ENCODE assay signal across 9 cellular contexts in the genomic region with DNA sequence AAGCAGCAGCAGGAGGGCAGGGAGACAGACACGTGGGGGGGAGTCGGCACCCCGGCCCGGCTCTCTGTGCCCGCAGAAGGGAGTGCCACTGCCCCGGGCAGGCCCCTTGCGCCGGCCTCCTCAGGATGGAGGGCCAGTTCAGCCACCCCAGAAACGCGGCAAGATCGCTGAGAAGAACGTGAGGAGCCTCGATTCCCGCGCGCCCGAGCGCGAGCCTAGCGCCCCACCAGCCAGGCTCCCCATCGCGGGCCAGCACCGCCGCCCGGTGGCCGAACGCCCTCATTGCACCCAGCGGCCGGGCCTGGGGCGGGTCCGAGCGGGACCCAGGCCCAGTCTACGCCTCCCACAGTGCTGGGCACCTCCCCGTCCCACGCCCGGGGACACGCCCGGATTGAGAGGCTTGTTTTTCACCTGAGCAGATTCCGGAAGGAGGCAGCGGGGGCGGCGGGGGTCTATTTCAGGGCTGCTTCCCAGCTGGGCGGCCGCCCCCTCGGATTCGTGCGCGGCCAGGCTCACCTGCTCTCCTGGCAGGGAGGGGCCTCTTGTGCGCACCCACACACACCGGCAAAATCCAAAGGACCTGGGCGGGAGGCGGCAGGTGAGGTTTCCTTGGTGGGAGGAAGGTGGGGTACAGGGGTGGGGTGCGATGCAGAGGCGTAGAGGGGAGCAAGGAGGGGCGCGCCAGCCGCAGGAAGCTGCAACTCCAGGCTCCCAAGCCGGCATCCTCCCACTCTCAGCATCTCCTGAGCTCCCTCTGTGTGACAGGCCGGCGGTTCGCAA. TPM values are rescaled to one million over a fixed set of nuclear protein-coding genes. Genes with fewer than 3 reads are reported as not detected.
DNase-seq lines count a peak whose midpoint lies in the region; ATAC-seq lines count a peak whose summit lies in the region.
"Had no signal": no experiment of that assay in that cellular context is flagged by ENCODE, and none has a peak within 500 bp of the region (broad histone marks: within the 10 kb centered on the region; RNA-seq: fewer than 3 reads in every experiment).

No MANE protein-coding gene starts in this region.

- peaks cover 10% of the 10 kb centered on the region for H3K4me1 ChIP-seq in CD4-positive, alpha-beta memory T cell (ENCODE audit: insufficient read depth, low read length)

- H3K9me3 ChIP-seq in CD4-positive, alpha-beta memory T cell (ENCODE audit: control insufficient read depth in 1 of 2, low read length in 2 of 2), result no peaks in the 10 kb centered on the region
- H3K9me3 ChIP-seq in SK-N-MC (ENCODE audit: low read depth, low read length), result no peaks in the 10 kb centered on the region

- H3K36me3 ChIP-seq in CD4-positive, alpha-beta memory T cell (ENCODE audit: insufficient read depth, low read length), result no peaks in the 10 kb centered on the region
- no peaks in the 10 kb centered on the region for H3K36me3 ChIP-seq in SK-N-MC (ENCODE audit: insufficient read depth, low read length)

- DNase-seq in CD4-positive, alpha-beta memory T cell, result peak; percentile 49 to 64 (median 58)
- DNase-seq in SK-N-MC (ENCODE audit: low read depth, low spot score) (no peak), left cardiac atrium (peak; percentile 61), sciatic nerve (ENCODE audit: low spot score) (peak; percentile 66)
- DNase-seq in activated naive CD4-positive, alpha-beta T cell treated with anti-CD3 and anti-CD28 coated beads, Interleukin-2, amount 50 U/mL, for 72 hours (ENCODE audit: low spot score in 2 of 2), result peak; percentile 64 to 90

- CTCF ChIA-PET in CD4-positive, alpha-beta memory T cell (lab: Charles Lee; ENCODE audit: partially characterized antibody), result interaction anchor here (0.7 to 3.9 kb wide), 9 partner anchors 8 to 796 kb away, joined by 3 to 48 read pairs (median 7); a partner anchor contains a TSS

- peaks cover 25 to 27% of the 10 kb centered on the region in 2 donors for H3K27me3 Mint-ChIP-seq in CD4-positive, alpha-beta memory T cell

- POLR2A ChIA-PET in CD4-positive, alpha-beta memory T cell (lab: Charles Lee; ENCODE audit: partially characterized antibody), result no interaction called here

- intact Hi-C loops in CD4-positive, alpha-beta memory T cell (cut with micrococcal nuclease), result loop anchor here (1.0 to 5.0 kb wide), 4 partner anchors 11 to 568 kb away; no protein-coding TSS in a partner anchor
- intact Hi-C loops in left cardiac atrium (cut with DNase I) (loop anchor here (2.0 to 10.0 kb wide), 4 partner anchors 98 to 570 kb away; a partner anchor contains a TSS), sciatic nerve (cut with DNase I) (no loop called here)

- peak overlapping the region in 5 of 8 donors; percentile 35 to 74 (median 66) for H3K4me3 Mint-ChIP-seq in CD4-positive, alpha-beta memory T cell

- peak; percentile 54 for ATAC-seq in HG03280 (IDR thresholded peaks at IDR 0.05; ENCODE audit: unreplicated experiment)
- peak; percentile 90 to 92 for ATAC-seq in activated naive CD4-positive, alpha-beta T cell treated with anti-CD3 and anti-CD28 coated beads, Interleukin-2, amount 50 U/mL, for 72 hours
- ATAC-seq in left cardiac atrium, result peak; percentile 85 to 87
- ATAC-seq in sciatic nerve, result peak; percentile 83
- no peak for ATAC-seq in HG02885 (IDR thresholded peaks at IDR 0.05; ENCODE audit: poor library complexity, unreplicated experiment)
- no peak for ATAC-seq in HG02973 (IDR thresholded peaks at IDR 0.05; ENCODE audit: unreplicated experiment)

- H3K9ac ChIP-seq in SK-N-MC (ENCODE audit: insufficient read length), result peak overlapping the region; percentile 54

- no peak overlapping the region for H3K27ac Mint-ChIP-seq in CD4-positive, alpha-beta memory T cell
- no peak overlapping the region for H3K27ac Mint-ChIP-seq in activated naive CD4-positive, alpha-beta T cell treated with anti-CD3 and anti-CD28 coated beads, Interleukin-2, amount 50 U/mL, for 72 hours

- H3K4me3 ChIP-seq in CD4-positive, alpha-beta memory T cell (ENCODE audit: low read length in 2 of 2), result no peak overlapping the region
- peak overlapping the region; percentile 76 for H3K4me3 ChIP-seq in SK-N-MC

- H3K27ac ChIP-seq in CD4-positive, alpha-beta memory T cell (ENCODE audit: low read depth, low read length), result no peak overlapping the region
- no peak overlapping the region for H3K27ac ChIP-seq in SK-N-MC

- H3K9me3 Mint-ChIP-seq in CD4-positive, alpha-beta memory T cell, result peaks cover 0 to 19% (median 6%) of the 10 kb centered on the region in 8 donors
- no peaks in the 10 kb centered on the region for H3K9me3 Mint-ChIP-seq in activated naive CD4-positive, alpha-beta T cell treated with anti-CD3 and anti-CD28 coated beads, Interleukin-2, amount 50 U/mL, for 72 hours

- no peaks in the 10 kb centered on the region for H3K36me3 Mint-ChIP-seq in CD4-positive, alpha-beta memory T cell
- no peaks in the 10 kb centered on the region for H3K36me3 Mint-ChIP-seq in activated naive CD4-positive, alpha-beta T cell treated with anti-CD3 and anti-CD28 coated beads, Interleukin-2, amount 50 U/mL, for 72 hours

- H3K27me3 ChIP-seq in CD4-positive, alpha-beta memory T cell (ENCODE audit: insufficient read depth, low read length), result peaks cover 22% of the 10 kb centered on the region

- H3K4me1 Mint-ChIP-seq in CD4-positive, alpha-beta memory T cell, result peaks cover 0 to 8% (median 2%) of the 10 kb centered on the region in 4 donors

RNA-seq across cellular contexts. Expression of a gene that starts 9.0 kb away (rescaled TPM):
- under 1 TPM in 1 of 2 experiments, not detected in 1; 0.09 TPM for total RNA-seq in CD4-positive, alpha-beta memory T cell
- not detected for polyA plus RNA-seq in CD4-positive, alpha-beta memory T cell
- total RNA-seq in activated naive CD4-positive, alpha-beta T cell treated with anti-CD3 and anti-CD28 coated beads, Interleukin-2, amount 50 U/mL, for 72 hours, result under 1 TPM; 0.12 to 0.36 TPM
- not detected for total RNA-seq in left cardiac atrium
- not detected for total RNA-seq in sciatic nerve
- total RNA-seq: T-helper 2 cell treated with Interferon-gamma antibody and Interleukin-4, amounts not matched to agents 100 ng/mL and 5 ng/mL, for 36 hours had no signal

Comparison
In these comparisons a context has a peak if more than half of its experiments do, and no peak if none do; other contexts are left out.
1. ATAC-seq: peak in HG03280 (single experiment), activated naive CD4-positive, alpha-beta T cell treated with anti-CD3 and anti-CD28 coated beads, Interleukin-2, amount 50 U/mL, for 72 hours (2 of 2), left cardiac atrium (2 of 2) and sciatic nerve (single experiment); none in HG02885 (single experiment) and HG02973 (single experiment).